8 cellular contexts compared by ENCODE assay signal in genomic region chr18:69597561-69597960, GRCh38.
"Had no signal": no experiment of that assay in that cellular context is flagged by ENCODE, and none has a peak within 500 bp of the region (broad histone marks: within the 10 kb centered on the region; RNA-seq: fewer than 3 reads in every experiment).

No MANE protein-coding gene starts in this region.

- H3K36me3 ChIP-seq: HAP-1 had no signal

- H3K4me1 ChIP-seq: HAP-1 had no signal

- H3K9ac ChIP-seq: GM23248 had no signal

- H3K9me3 ChIP-seq: HAP-1 had no signal

- H3K27ac ChIP-seq: GM23248 had no signal

- DNase-seq: GM23248, GOT3, H7, H9, HCEC 1CT, HFFc6 had no signal

- H3K4me3 ChIP-seq: GM23248, GM23338, HAP-1 had no signal

- H3K4me2 ChIP-seq: GM23338 had no signal

- H2AFZ ChIP-seq: GM23248, GM23338 had no signal
